Comparison of ENCODE assay signal across 15 cellular contexts in the genomic region with DNA sequence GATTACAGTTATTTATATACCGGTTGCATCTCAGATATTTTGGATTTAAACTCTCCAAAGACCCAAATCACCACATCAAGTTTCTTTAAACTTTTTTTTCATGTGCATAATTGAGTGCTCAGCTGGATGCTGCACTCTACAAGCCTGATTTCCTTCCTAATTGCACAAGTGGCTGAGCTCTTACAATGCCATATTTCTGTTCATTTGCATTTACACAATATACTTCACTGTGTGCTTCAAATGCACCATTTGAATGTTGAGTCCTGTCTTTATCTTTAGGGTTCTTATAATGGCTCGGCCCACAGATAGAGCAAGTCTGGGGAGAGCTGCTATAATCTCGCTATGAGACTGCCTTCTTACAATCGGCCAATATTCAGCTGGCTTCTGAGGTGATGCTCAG.
DNase-seq lines count a peak whose midpoint lies in the region; ATAC-seq and TF ChIP-seq lines count a peak whose summit lies in the region.
"Had no signal": no experiment of that assay in that cellular context is flagged by ENCODE, and none has a peak within 500 bp of the region (broad histone marks: within the 10 kb centered on the region; RNA-seq: fewer than 3 reads in every experiment).

No MANE protein-coding gene starts in this region.

- no peaks in the 10 kb centered on the region for H3K9me3 ChIP-seq in HAP-1
- H3K9me3 ChIP-seq: A549 had no signal

- H3K36me3 ChIP-seq in HAP-1 (replicated peaks): no peaks in the 10 kb centered on the region

- H3K4me3 ChIP-seq in HAP-1: no peak overlapping the region
- H3K4me3 ChIP-seq: A549, GM12878 had no signal

- H3K36me3 Mint-ChIP-seq in WTC11: no peaks in the 10 kb centered on the region
- H3K36me3 Mint-ChIP-seq: CD14-positive monocyte; CD8-positive, alpha-beta T cell had no signal

- POLR2A ChIA-PET in WTC11 (lab: Charles Lee): no interaction called here

- DNase-seq in HAP-1 (ENCODE audit: low spot score in 2 of 2): peak; percentile 42 to 85
- DNase-seq in NCI-H345 (lab: John Stamatoyannopoulos, UW): peak; percentile 25
- DNase-seq in WTC11 (ENCODE audit: low spot score): no peak
- no peak for DNase-seq in GM20000 (ENCODE audit: low spot score)
- no peak for DNase-seq in left ventricle myocardium superior
- DNase-seq: CD8-positive, alpha-beta T cell; COR-L47; GOT3; H9 had no signal

- peaks cover 22% of the 10 kb centered on the region for H3K27me3 ChIP-seq in HAP-1 (ENCODE audit: low read depth)

- peaks cover 41% of the 10 kb centered on the region for H3K4me1 Mint-ChIP-seq in WTC11
- H3K4me1 Mint-ChIP-seq: CD14-positive monocyte had no signal

- H3K27ac Mint-ChIP-seq in WTC11: 0 out of 2 replicates have a peak overlapping the region, but pooled peaks have one; percentile 64
- H3K27ac Mint-ChIP-seq: CD14-positive monocyte; CD8-positive, alpha-beta T cell; H9 had no signal

- intact Hi-C loops in left ventricle myocardium superior (cut with micrococcal nuclease): no loop called here

- in situ Hi-C loops in HAP-1 (cut with MboI; ENCODE audit: low sequenced_read_pairs): no loop called here

- CTCF ChIA-PET in WTC11 (lab: Charles Lee): no interaction called here

- ATAC-seq in WTC11: no peak
- ATAC-seq in HG03342 (IDR thresholded peaks at IDR 0.05; ENCODE audit: unreplicated experiment): no peak
- ATAC-seq in SK-N-SH treated with all-trans-retinoic acid at 6 μM for 48 hours: no peak
- ATAC-seq in left ventricle myocardium superior: no peak
- ATAC-seq: A549; CD8-positive, alpha-beta T cell; GM12878; HepG2 had no signal

- no peak overlapping the region for H3K4me3 Mint-ChIP-seq in WTC11
- H3K4me3 Mint-ChIP-seq: CD14-positive monocyte; CD8-positive, alpha-beta T cell; H9 had no signal

- no peak for TF ChIP-seq CTCF in WTC11 (IDR thresholded peaks at IDR 0.05)
- TF ChIP-seq CTCF in GM20000 (IDR thresholded peaks at IDR 0.05; ENCODE audit: extremely low read depth, missing control alignments): no peak

- H3K9me3 Mint-ChIP-seq in WTC11: no peaks in the 10 kb centered on the region
- H3K9me3 Mint-ChIP-seq: CD8-positive, alpha-beta T cell; H9 had no signal

- no peaks in the 10 kb centered on the region; the same call in 1 of the 2 replicates for H3K27me3 Mint-ChIP-seq in WTC11 (ENCODE audit: low read depth)

- H3K4me1 ChIP-seq in HAP-1: peaks cover 7% of the 10 kb centered on the region
- H3K4me1 ChIP-seq: A549 had no signal

TF ChIP-seq in WTC11, 78 proteins besides CTCF, POLR2A, EP300 and RAD21 (continues in another document):
- no peak for TF ChIP-seq ZNF281 (CRISPR knock-in tag; IDR thresholded peaks at IDR 0.05)
- TF ChIP-seq, protein P1, sequence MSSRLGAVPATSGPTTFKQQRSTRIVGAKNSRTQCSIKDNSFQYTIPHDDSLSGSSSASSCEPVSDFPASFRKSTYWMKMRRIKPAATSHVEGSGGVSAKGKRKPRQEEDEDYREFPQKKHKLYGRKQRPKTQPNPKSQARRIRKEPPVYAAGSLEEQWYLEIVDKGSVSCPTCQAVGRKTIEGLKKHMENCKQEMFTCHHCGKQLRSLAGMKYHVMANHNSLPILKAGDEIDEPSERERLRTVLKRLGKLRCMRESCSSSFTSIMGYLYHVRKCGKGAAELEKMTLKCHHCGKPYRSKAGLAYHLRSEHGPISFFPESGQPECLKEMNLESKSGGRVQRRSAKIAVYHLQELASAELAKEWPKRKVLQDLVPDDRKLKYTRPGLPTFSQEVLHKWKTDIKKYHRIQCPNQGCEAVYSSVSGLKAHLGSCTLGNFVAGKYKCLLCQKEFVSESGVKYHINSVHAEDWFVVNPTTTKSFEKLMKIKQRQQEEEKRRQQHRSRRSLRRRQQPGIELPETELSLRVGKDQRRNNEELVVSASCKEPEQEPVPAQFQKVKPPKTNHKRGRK (CRISPR knock-in tag; IDR thresholded peaks at IDR 0.05; ENCODE audit: borderline replicate concordance): no peak
- no peak for TF ChIP-seq GABPB1 (CRISPR knock-in tag; IDR thresholded peaks at IDR 0.05)
- no peak for TF ChIP-seq PREB (CRISPR knock-in tag; IDR thresholded peaks at IDR 0.05; ENCODE audit: borderline replicate concordance)

TF ChIP-seq in SK-N-SH treated with all-trans-retinoic acid at 6 μM for 48 hours, 23 proteins besides CTCF, POLR2A, EP300 and RAD21:
- no peak for TF ChIP-seq PPARA (CRISPR knock-in tag; IDR thresholded peaks at IDR 0.05; ENCODE audit: borderline replicate concordance)
- no peak for TF ChIP-seq OSR1 (CRISPR knock-in tag; IDR thresholded peaks at IDR 0.05)
- TF ChIP-seq RARB (CRISPR knock-in tag; IDR thresholded peaks at IDR 0.05): no peak
- TF ChIP-seq TOX (CRISPR knock-in tag; IDR thresholded peaks at IDR 0.05; ENCODE audit: borderline replicate concordance): no peak
- TF ChIP-seq CREB5 (CRISPR knock-in tag; IDR thresholded peaks at IDR 0.05; ENCODE audit: low read depth): no peak
- TF ChIP-seq ESRRG (CRISPR knock-in tag; IDR thresholded peaks at IDR 0.05): no peak
- TF ChIP-seq, protein P2, sequence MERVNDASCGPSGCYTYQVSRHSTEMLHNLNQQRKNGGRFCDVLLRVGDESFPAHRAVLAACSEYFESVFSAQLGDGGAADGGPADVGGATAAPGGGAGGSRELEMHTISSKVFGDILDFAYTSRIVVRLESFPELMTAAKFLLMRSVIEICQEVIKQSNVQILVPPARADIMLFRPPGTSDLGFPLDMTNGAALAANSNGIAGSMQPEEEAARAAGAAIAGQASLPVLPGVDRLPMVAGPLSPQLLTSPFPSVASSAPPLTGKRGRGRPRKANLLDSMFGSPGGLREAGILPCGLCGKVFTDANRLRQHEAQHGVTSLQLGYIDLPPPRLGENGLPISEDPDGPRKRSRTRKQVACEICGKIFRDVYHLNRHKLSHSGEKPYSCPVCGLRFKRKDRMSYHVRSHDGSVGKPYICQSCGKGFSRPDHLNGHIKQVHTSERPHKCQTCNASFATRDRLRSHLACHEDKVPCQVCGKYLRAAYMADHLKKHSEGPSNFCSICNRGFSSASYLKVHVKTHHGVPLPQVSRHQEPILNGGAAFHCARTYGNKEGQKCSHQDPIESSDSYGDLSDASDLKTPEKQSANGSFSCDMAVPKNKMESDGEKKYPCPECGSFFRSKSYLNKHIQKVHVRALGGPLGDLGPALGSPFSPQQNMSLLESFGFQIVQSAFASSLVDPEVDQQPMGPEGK (CRISPR knock-in tag; IDR thresholded peaks at IDR 0.05; ENCODE audit: borderline replicate concordance): no peak
- no peak for TF ChIP-seq ISL1 (CRISPR knock-in tag; IDR thresholded peaks at IDR 0.05)
- TF ChIP-seq POU6F1 (CRISPR knock-in tag; IDR thresholded peaks at IDR 0.05; ENCODE audit: borderline replicate concordance, low read depth): no peak
- TF ChIP-seq TCF4 (CRISPR knock-in tag; IDR thresholded peaks at IDR 0.05; ENCODE audit: borderline replicate concordance): no peak
- TF ChIP-seq SNAI2 (CRISPR knock-in tag; IDR thresholded peaks at IDR 0.05): no peak
- no peak for TF ChIP-seq ZNF8 (CRISPR knock-in tag; IDR thresholded peaks at IDR 0.05)
- TF ChIP-seq ZC3H10 (CRISPR knock-in tag; IDR thresholded peaks at IDR 0.05): no peak

Comparison
In these comparisons a context has a peak if more than half of its experiments do, and no peak if none do; other contexts are left out.
1. DNase-seq: peak in HAP-1 (2 of 2) and NCI-H345 (single experiment); none in WTC11 (single experiment), GM20000 (single experiment) and left ventricle myocardium superior (single experiment).